ENCODE assay signal across 8 cellular contexts in genomic region chr12:12723147-12723680, GRCh38. TPM values are rescaled to one million over a fixed set of nuclear protein-coding genes. Genes with fewer than 3 reads are reported as not detected.
A peak's percentile ranks its signal among the peaks of the same experiment; 100 is the strongest.
DNase-seq lines count a peak whose midpoint lies in the region; ATAC-seq and TF ChIP-seq lines count a peak whose summit lies in the region.

No MANE protein-coding gene starts in this region.

- intact Hi-C loops in left ventricle myocardium superior (cut with micrococcal nuclease): no loop called here
- intact Hi-C loops in activated CD4-positive, alpha-beta memory T cell treated with anti-CD3 and anti-CD28 coated beads for 36 hours (cut with micrococcal nuclease): loop anchor here (5.0 to 10.0 kb wide), 2 partner anchors 172 to 1674 kb away; partner anchors contain the start of gene GPRC5A

- DNase-seq in cardiac muscle cell (ENCODE audit: low read depth in 1 of 2, low spot score in 1 of 2) (peak in 1 of 2 donors; percentile 19), left ventricle myocardium superior (no peak), T-helper 9 cell (no peak), hippocampal formation (lab: John Stamatoyannopoulos, UW) (no peak)
- DNase-seq in activated CD4-positive, alpha-beta memory T cell treated with anti-CD3 and anti-CD28 coated beads for 36 hours: no peak
- DNase-seq in stimulated activated naive CD8-positive, alpha-beta T cell treated with anti-CD3 and anti-CD28 coated beads, Interleukin-15, amount 100 ng/mL, for 72 hours: no peak
- DNase-seq in effector CD8-positive, alpha-beta T cell (lab: John Stamatoyannopoulos, UW): no peak

- H3K9me3 ChIP-seq in cardiac muscle cell (ENCODE audit: low read depth): no peaks in the 10 kb centered on the region

- H3K4me1 ChIP-seq in cardiac muscle cell (ENCODE audit: low read depth): peaks cover 21% of the 10 kb centered on the region

- no peak for ATAC-seq in left ventricle myocardium superior
- ATAC-seq in stimulated activated naive CD8-positive, alpha-beta T cell treated with anti-CD3 and anti-CD28 coated beads, Interleukin-15, amount 100 ng/mL, for 72 hours: no peak

- peaks cover 38% of the 10 kb centered on the region for H3K4me1 Mint-ChIP-seq in activated CD4-positive, alpha-beta memory T cell treated with anti-CD3 and anti-CD28 coated beads for 36 hours (ENCODE audit: low read depth)
- peaks cover 26% of the 10 kb centered on the region for H3K4me1 Mint-ChIP-seq in stimulated activated naive CD8-positive, alpha-beta T cell treated with anti-CD3 and anti-CD28 coated beads, Interleukin-15, amount 100 ng/mL, for 72 hours

- no peaks in the 10 kb centered on the region for H3K9me3 Mint-ChIP-seq in activated CD4-positive, alpha-beta memory T cell treated with anti-CD3 and anti-CD28 coated beads for 36 hours
- no peaks in the 10 kb centered on the region for H3K9me3 Mint-ChIP-seq in stimulated activated naive CD8-positive, alpha-beta T cell treated with anti-CD3 and anti-CD28 coated beads, Interleukin-15, amount 100 ng/mL, for 72 hours

- CTCF ChIA-PET in activated CD4-positive, alpha-beta memory T cell treated with anti-CD3 and anti-CD28 coated beads for 36 hours (lab: Charles Lee): interaction anchor here (1.6 kb wide), 1 partner anchor 14 kb away, joined by 7 read pairs; no protein-coding TSS in a partner anchor

- POLR2A ChIA-PET in activated CD4-positive, alpha-beta memory T cell treated with anti-CD3 and anti-CD28 coated beads for 36 hours (lab: Charles Lee): interaction anchor here (0.6 to 5.8 kb wide), 11 partner anchors 7 to 714 kb away, joined by 3 to 135 read pairs (median 5); partner anchors contain the start of gene CDKN1B

- H3K36me3 ChIP-seq in cardiac muscle cell: peaks cover 36% of the 10 kb centered on the region

- H3K4me3 Mint-ChIP-seq in activated CD4-positive, alpha-beta memory T cell treated with anti-CD3 and anti-CD28 coated beads for 36 hours: peak overlapping the region; percentile 89
- peak overlapping the region; percentile 88 to 91 for H3K4me3 Mint-ChIP-seq in stimulated activated naive CD8-positive, alpha-beta T cell treated with anti-CD3 and anti-CD28 coated beads, Interleukin-15, amount 100 ng/mL, for 72 hours

- peaks cover 76% of the 10 kb centered on the region for H3K36me3 Mint-ChIP-seq in activated CD4-positive, alpha-beta memory T cell treated with anti-CD3 and anti-CD28 coated beads for 36 hours

- H3K27me3 ChIP-seq in cardiac muscle cell: no peaks in the 10 kb centered on the region

- H3K27ac Mint-ChIP-seq in activated CD4-positive, alpha-beta memory T cell treated with anti-CD3 and anti-CD28 coated beads for 36 hours: peak overlapping the region; percentile 98
- peak overlapping the region; percentile 98 to 99 for H3K27ac Mint-ChIP-seq in stimulated activated naive CD8-positive, alpha-beta T cell treated with anti-CD3 and anti-CD28 coated beads, Interleukin-15, amount 100 ng/mL, for 72 hours

- H3K27ac ChIP-seq in cardiac muscle cell: peak overlapping the region; percentile 94

- TF ChIP-seq CTCF in cardiac muscle cell (IDR thresholded peaks at IDR 0.05; ENCODE audit: low read depth, low read length): no peak

- peaks cover 2% of the 10 kb centered on the region for H3K27me3 Mint-ChIP-seq in activated CD4-positive, alpha-beta memory T cell treated with anti-CD3 and anti-CD28 coated beads for 36 hours
- H3K27me3 Mint-ChIP-seq in stimulated activated naive CD8-positive, alpha-beta T cell treated with anti-CD3 and anti-CD28 coated beads, Interleukin-15, amount 100 ng/mL, for 72 hours: no peaks in the 10 kb centered on the region

- H3K4me3 ChIP-seq in cardiac muscle cell (peak overlapping the region; percentile 53), iPS-11a (ENCODE audit: low read depth, low read length) (peak overlapping the region; percentile 78)

RNA-seq across cellular contexts. Expression of gene CDKN1B, which starts 6.0 kb away (rescaled TPM):
- total RNA-seq in cardiac muscle cell (63.9 and 90.4 TPM in 2 replicates), left ventricle myocardium superior (40.9 TPM)
- 5.8 and 15.2 TPM in 2 replicates for polyA plus RNA-seq in cardiac muscle cell
- 10 to 100 TPM; 52.4 to 52.8 TPM for total RNA-seq in activated CD4-positive, alpha-beta memory T cell treated with anti-CD3 and anti-CD28 coated beads for 36 hours

RNA-seq across cellular contexts. Expression of gene GPR19, which starts 27.2 kb away (rescaled TPM):
- total RNA-seq in cardiac muscle cell (1.0 and 1.6 TPM in 2 replicates), left ventricle myocardium superior (not detected)
- 1.6 and 3.4 TPM in 2 replicates for polyA plus RNA-seq in cardiac muscle cell
- total RNA-seq in activated CD4-positive, alpha-beta memory T cell treated with anti-CD3 and anti-CD28 coated beads for 36 hours: 10 to 100 TPM; 23.1 to 24.5 TPM
